26 cellular contexts compared by ENCODE assay signal in the genomic region with DNA sequence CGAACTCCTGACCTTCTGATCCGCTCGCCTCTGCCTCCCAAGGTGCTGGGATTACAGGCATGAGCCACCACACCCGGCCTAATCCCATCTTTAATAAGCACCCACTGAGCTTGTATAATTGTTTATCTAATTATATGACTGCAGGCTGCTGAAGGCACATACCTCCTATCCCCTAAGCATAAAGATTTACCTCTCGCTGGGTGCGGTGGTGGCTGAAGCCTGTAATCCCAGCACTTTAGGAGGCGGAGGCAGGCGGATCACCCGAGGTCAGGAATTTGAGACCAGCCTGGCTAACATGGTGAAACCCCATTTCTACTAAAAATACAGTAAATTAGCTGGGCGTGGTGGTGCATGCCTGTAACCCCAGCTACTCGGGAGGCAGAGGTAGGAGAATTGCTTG.
DNase-seq lines count a peak whose midpoint lies in the region; ATAC-seq, FAIRE-seq and TF ChIP-seq lines count a peak whose summit lies in the region.
"Had no signal": no experiment of that assay in that cellular context is flagged by ENCODE, and none has a peak within 500 bp of the region (broad histone marks: within the 10 kb centered on the region; RNA-seq: fewer than 3 reads in every experiment).

No MANE protein-coding gene starts in this region.

- H3K4me3 ChIP-seq in WERI-Rb-1 (ENCODE audit: low read depth, low read length) = no peak overlapping the region
- H3K4me3 ChIP-seq: BLaER1, GM12878 had no signal

- peaks cover 29% of the 10 kb centered on the region for H3K36me3 ChIP-seq in WERI-Rb-1

- no peaks in the 10 kb centered on the region for H3K9me3 ChIP-seq in WERI-Rb-1 (ENCODE audit: severe bottlenecking)
- H3K9me3 ChIP-seq: BE2C, BLaER1 had no signal

- H3K27ac ChIP-seq in WERI-Rb-1 = no peak overlapping the region
- H3K27ac ChIP-seq: BLaER1 had no signal

- no peak for TF ChIP-seq CTCF in D721Med (IDR thresholded peaks at IDR 0.05; ENCODE audit: insufficient read depth, missing control alignments)
- no peak for TF ChIP-seq CTCF in WERI-Rb-1 (IDR thresholded peaks at IDR 0.05; ENCODE audit: low read depth, low read length)

- no peaks in the 10 kb centered on the region for H3K27me3 ChIP-seq in WERI-Rb-1 (ENCODE audit: insufficient read depth, low read depth, severe bottlenecking)
- H3K27me3 ChIP-seq: BE2C, BLaER1 had no signal

- ATAC-seq in HG02678 (IDR thresholded peaks at IDR 0.05; ENCODE audit: unreplicated experiment) = no peak
- ATAC-seq: GM12878 had no signal

- DNase-seq in D721Med (ENCODE audit: insufficient read length, low spot score) = peak; percentile 75
- peak; percentile 85 for DNase-seq in NCI-H82 treated with DMSO at 0.1 percent for 48 hours (lab: John Stamatoyannopoulos, UW; ENCODE audit: unreplicated experiment)
- peak; percentile 71 for DNase-seq in WERI-Rb-1
- no peak for DNase-seq in central memory CD4-positive, alpha-beta T cell
- no peak for DNase-seq in inferior parietal cortex (ENCODE audit: extremely low spot score)
- DNase-seq in putamen (ENCODE audit: low spot score) = no peak
- DNase-seq: 8988T; ACHN; BE2C; C1 segment of cervical spinal cord; CD4-positive, alpha-beta memory T cell; CD4-positive, CD25-positive, alpha-beta regulatory T cell; CD8-positive, alpha-beta memory T cell; COR-L47; DMS 273 treated with DMSO at 0.1 percent for 48 hours; DMS153; DMS53; DMS79; DND-41; EL; GDM1 had no signal

- FAIRE-seq in D721Med (lab: Jason Lieb, UNC) = no peak
- FAIRE-seq: GM12878, GM12892, GM18507 had no signal

Comparison
In these comparisons a context has a peak if more than half of its experiments do, and no peak if none do; other contexts are left out.
1. DNase-seq: peak in D721Med (single experiment), NCI-H82 treated with DMSO at 0.1 percent for 48 hours (single experiment) and WERI-Rb-1 (single experiment); none in central memory CD4-positive, alpha-beta T cell (single experiment), inferior parietal cortex (single experiment) and putamen (single experiment).